Comparison of ENCODE assay signal across 27 cellular contexts in genomic region chr9:20330688-20331087, GRCh38.
"Had no signal": no experiment of that assay in that cellular context is flagged by ENCODE, and none has a peak within 500 bp of the region (broad histone marks: within the 10 kb centered on the region; RNA-seq: fewer than 3 reads in every experiment).

No MANE protein-coding gene starts in this region.

- H3K27me3 Mint-ChIP-seq: progenitor cell of endocrine pancreas had no signal

- H3K9me3 Mint-ChIP-seq: endodermal cell; memory B cell; stimulated activated effector memory CD8-positive, alpha-beta T cell treated with anti-CD3 and anti-CD28 coated beads, Interleukin-12 subunit alpha, Interleukin-12 subunit beta, amount 100 ng/mL, for 72 hours had no signal

- H2AFZ ChIP-seq: neural progenitor cell, parathyroid adenoma had no signal

- H3K9ac ChIP-seq: neural progenitor cell, parathyroid adenoma had no signal

- H3K4me2 ChIP-seq: neural progenitor cell had no signal

- H3K79me2 ChIP-seq: parathyroid adenoma had no signal

- H3K4me3 Mint-ChIP-seq: endodermal cell; memory B cell; nephron; neural progenitor cell; stimulated activated effector memory CD8-positive, alpha-beta T cell treated with anti-CD3 and anti-CD28 coated beads, Interleukin-12 subunit alpha, Interleukin-12 subunit beta, amount 100 ng/mL, for 72 hours had no signal

- H3K27ac Mint-ChIP-seq: endodermal cell; memory B cell; nephron; progenitor cell of endocrine pancreas; stimulated activated effector memory CD8-positive, alpha-beta T cell treated with anti-CD3 and anti-CD28 coated beads, Interleukin-12 subunit alpha, Interleukin-12 subunit beta, amount 100 ng/mL, for 72 hours had no signal

- H3K36me3 ChIP-seq: gastrocnemius medialis, neural progenitor cell, right atrium auricular region, sigmoid colon, thoracic aorta, tibial nerve, upper lobe of left lung had no signal

- DNase-seq: dorsolateral prefrontal cortex; effector CD4-positive, alpha-beta T cell; endodermal cell; foreskin fibroblast; gastrocnemius medialis; head of caudate nucleus; kidney; sigmoid colon; stimulated activated CD4-positive, alpha-beta T cell treated with anti-CD3 and anti-CD28 coated beads, Interleukin-2, amount 100 ng/mL, for 24 hours; stimulated activated CD4-positive, alpha-beta T cell treated with anti-CD3 and anti-CD28 coated beads, Interleukin-4, amount 100 ng/mL, for 24 hours; stimulated activated naive CD4-positive, alpha-beta T cell treated with Interleukin-2 at 50 U/mL for 16 hours; upper lobe of left lung had no signal

- ATAC-seq: esophagus mucosa, gastrocnemius medialis, left lobe of liver had no signal

- H3K4me1 ChIP-seq: gastrocnemius medialis, neural progenitor cell, parathyroid adenoma, right atrium auricular region, sigmoid colon, tibial nerve, upper lobe of left lung had no signal

- H3K4me1 Mint-ChIP-seq: memory B cell, neural progenitor cell had no signal

- H3K4me3 ChIP-seq: dorsolateral prefrontal cortex, gastrocnemius medialis, lung, neural progenitor cell, right atrium auricular region, sigmoid colon, thoracic aorta, tibial nerve, upper lobe of left lung had no signal

- H3K27ac ChIP-seq: dorsolateral prefrontal cortex, epithelial cell of prostate, gastrocnemius medialis, neural progenitor cell, parathyroid adenoma, right atrium auricular region, sigmoid colon, thoracic aorta, tibial nerve, upper lobe of left lung had no signal

- FAIRE-seq: colon, kidney, urothelium cell line had no signal

- H3K36me3 Mint-ChIP-seq: memory B cell; neural progenitor cell; stimulated activated effector memory CD8-positive, alpha-beta T cell treated with anti-CD3 and anti-CD28 coated beads, Interleukin-12 subunit alpha, Interleukin-12 subunit beta, amount 100 ng/mL, for 72 hours had no signal

- H3K27me3 ChIP-seq: gastrocnemius medialis, neural progenitor cell, right atrium auricular region, sigmoid colon, tibial nerve, upper lobe of left lung had no signal

- H3K9me3 ChIP-seq: gastrocnemius medialis, right atrium auricular region, sigmoid colon, thoracic aorta, tibial nerve, upper lobe of left lung had no signal
